Comparison of ENCODE assay signal across 17 cellular contexts in the genomic region with DNA sequence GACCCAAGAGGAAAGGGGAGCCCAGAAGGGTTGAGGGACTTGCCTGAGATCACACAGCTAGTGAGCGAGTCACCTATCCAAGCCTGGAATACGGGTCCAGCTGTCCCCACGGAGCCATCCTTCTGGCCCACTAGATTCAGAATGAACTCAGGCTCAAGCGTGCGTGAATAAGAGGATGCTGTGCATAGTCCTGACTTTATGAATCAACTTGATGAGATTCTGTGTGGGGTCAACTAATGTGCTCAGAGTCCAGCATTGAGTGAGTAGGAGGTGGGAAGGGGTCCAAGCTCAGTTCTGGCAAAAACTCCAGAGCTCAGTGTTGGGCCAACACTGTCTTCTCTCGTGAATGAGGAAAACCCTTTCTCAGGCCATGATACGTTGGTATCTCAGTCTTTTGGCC. TPM values are rescaled to one million over a fixed set of nuclear protein-coding genes. Genes with fewer than 3 reads are reported as not detected.
A peak's percentile ranks its signal among the peaks of the same experiment; 100 is the strongest.
DNase-seq lines count a peak whose midpoint lies in the region; ATAC-seq and TF ChIP-seq lines count a peak whose summit lies in the region.
"Had no signal": no experiment of that assay in that cellular context is flagged by ENCODE, and none has a peak within 500 bp of the region (broad histone marks: within the 10 kb centered on the region; RNA-seq: fewer than 3 reads in every experiment).

No MANE protein-coding gene starts in this region.

- no peak overlapping the region for H3K14ac ChIP-seq in mesenchymal stem cell (ENCODE audit: low read length in 2 of 2)

- no peak overlapping the region for H2BK12ac ChIP-seq in mesenchymal stem cell (ENCODE audit: low read length in 2 of 2)

- peaks cover 55% of the 10 kb centered on the region for H3K79me1 ChIP-seq in mesenchymal stem cell (replicated peaks; ENCODE audit: low read length, poor library complexity, severe bottlenecking)

- 58% methylated on average over 7 of the region's 7 CpGs for WGBS in esophagus muscularis mucosa
- WGBS in mesenchymal stem cell = 92% methylated on average over 6 of the region's 7 CpGs
- 36 to 43% methylated on average over 7 of the region's 7 CpGs for WGBS in thyroid gland, 2 donors

- TF ChIP-seq CTCF in esophagus muscularis mucosa (IDR thresholded peaks at IDR 0.05) (no peak), thyroid gland (IDR thresholded peaks at IDR 0.05) (no peak), GM20000 (IDR thresholded peaks at IDR 0.05; ENCODE audit: extremely low read depth, missing control alignments) (no peak)

- H3K4ac ChIP-seq in mesenchymal stem cell (ENCODE audit: low read depth in 1 of 2, low read length in 2 of 2) = no peak overlapping the region

- H3K27ac ChIP-seq in esophagus muscularis mucosa (replicated peaks in 1 of 4) = peak overlapping the region; percentile 6 to 65 (median 34)
- no peak overlapping the region for H3K27ac ChIP-seq in mesenchymal stem cell (ENCODE audit: low read length, poor library complexity, severe bottlenecking)
- H3K27ac ChIP-seq in thyroid gland = peak overlapping the region; percentile 59 to 75 (median 59)
- H3K27ac ChIP-seq: breast epithelium had no signal

- DNase-seq in adipocyte (ENCODE audit: low read depth) (no peak), esophagus muscularis mucosa (ENCODE audit: extremely low spot score) (no peak), mesenchymal stem cell (no peak), thyroid gland (peak; percentile 23 to 58), GM20000 (ENCODE audit: low spot score) (no peak)
- DNase-seq: activated CD4-positive, CD25-positive, alpha-beta regulatory T cell; activated naive CD4-positive, alpha-beta T cell treated with Interleukin-2 at 50 U/mL for 16 hours; effector CD4-positive, alpha-beta T cell; hippocampal formation; NCI-H187; NCI-H510A; SHP77 treated with DMSO at 0.1 percent for 48 hours; T-helper 2 cell had no signal

- H3K36me3 ChIP-seq in adipocyte (ENCODE audit: control insufficient read depth, insufficient read depth, low read length, severe bottlenecking) (no peaks in the 10 kb centered on the region), esophagus muscularis mucosa (no peaks in the 10 kb centered on the region), mesenchymal stem cell (ENCODE audit: control insufficient read depth in 1 of 2, insufficient read depth in 2 of 2, low read depth in 1 of 2, low read length in 2 of 2) (peaks cover 0 to 3% of the 10 kb centered on the region in 2 experiments), thyroid gland (no peaks in the 10 kb centered on the region)
- H3K36me3 ChIP-seq: breast epithelium, HAP-1 had no signal

- TF ChIP-seq POLR2A in esophagus muscularis mucosa (IDR thresholded peaks at IDR 0.05; ENCODE audit: low read depth) (no peak), thyroid gland (IDR thresholded peaks at IDR 0.05) (no peak)

- intact Hi-C loops in esophagus muscularis mucosa (cut with DNase I) (no loop called here), thyroid gland (cut with DNase I) (no loop called here)

- no peak overlapping the region for H3K23ac ChIP-seq in mesenchymal stem cell (ENCODE audit: low read length in 2 of 2)

- H3K4me2 ChIP-seq in mesenchymal stem cell (ENCODE audit: low read length, poor library complexity, severe bottlenecking) = no peak overlapping the region

- H2AFZ ChIP-seq in mesenchymal stem cell (ENCODE audit: low read depth, low read length) = no peak overlapping the region

- H3K4me3 ChIP-seq in adipocyte (ENCODE audit: low read length) (peak overlapping the region; percentile 55), esophagus muscularis mucosa (no peak overlapping the region), mesenchymal stem cell (ENCODE audit: insufficient read depth in 1 of 2, low read depth in 1 of 2, low read length in 2 of 2) (peak overlapping the region in 1 of 2 experiments; percentile 52), thyroid gland (replicated peaks in 1 of 3) (no peak overlapping the region)
- H3K4me3 ChIP-seq: breast epithelium, HAP-1 had no signal

- H3K9ac ChIP-seq in adipocyte (ENCODE audit: low read length) = no peak overlapping the region
- peak overlapping the region; percentile 57 for H3K9ac ChIP-seq in mesenchymal stem cell (ENCODE audit: low read length)

- peak overlapping the region; percentile 9 for H2AK5ac ChIP-seq in mesenchymal stem cell (ENCODE audit: low read length, severe bottlenecking)

- TF ChIP-seq EP300 in esophagus muscularis mucosa (IDR thresholded peaks at IDR 0.05) = no peak

- H3K9me3 ChIP-seq in adipocyte (ENCODE audit: control insufficient read depth, low read length) = no peaks in the 10 kb centered on the region
- H3K9me3 ChIP-seq in esophagus muscularis mucosa = no peaks in the 10 kb centered on the region
- H3K9me3 ChIP-seq in mesenchymal stem cell (ENCODE audit: control insufficient read depth, low read length) = no peaks in the 10 kb centered on the region
- H3K9me3 ChIP-seq in thyroid gland = no peaks in the 10 kb centered on the region
- H3K9me3 ChIP-seq: breast epithelium, HAP-1 had no signal

- no peak overlapping the region for H4K8ac ChIP-seq in mesenchymal stem cell (ENCODE audit: low read length)

- no peak overlapping the region for H3K18ac ChIP-seq in mesenchymal stem cell (ENCODE audit: low read depth in 1 of 2, low read length in 2 of 2)

- no peak overlapping the region for H2BK5ac ChIP-seq in mesenchymal stem cell (ENCODE audit: low read depth, low read length, poor library complexity, severe bottlenecking)

- no peak overlapping the region for H4K91ac ChIP-seq in mesenchymal stem cell (ENCODE audit: low read length)

- ATAC-seq in HG03565 (IDR thresholded peaks at IDR 0.05; ENCODE audit: unreplicated experiment) (no peak), HG03097 (IDR thresholded peaks at IDR 0.05; ENCODE audit: low FRiP score, unreplicated experiment) (no peak)

- H3K27me3 ChIP-seq in adipocyte (replicated peaks; ENCODE audit: control insufficient read depth, insufficient read depth, low read length) (no peaks in the 10 kb centered on the region), esophagus muscularis mucosa (no peaks in the 10 kb centered on the region), mesenchymal stem cell (ENCODE audit: control insufficient read depth in 1 of 2, insufficient read depth in 1 of 2, low read length in 2 of 2) (no peaks in the 10 kb centered on the region), thyroid gland (no peaks in the 10 kb centered on the region)
- H3K27me3 ChIP-seq: breast epithelium had no signal

- no peak overlapping the region for H2BK120ac ChIP-seq in mesenchymal stem cell (ENCODE audit: low read depth, low read length)

- H2BK15ac ChIP-seq in mesenchymal stem cell (ENCODE audit: low read depth, poor library complexity, severe bottlenecking) = no peak overlapping the region

- H3K4me1 ChIP-seq in adipocyte (ENCODE audit: control insufficient read depth, insufficient read depth, low read length) (peaks cover 22% of the 10 kb centered on the region), esophagus muscularis mucosa (peaks cover 18 to 43% (median 31%) of the 10 kb centered on the region in 4 donors), mesenchymal stem cell (ENCODE audit: control insufficient read depth, insufficient read depth, low read depth, low read length) (peaks cover 15% of the 10 kb centered on the region), thyroid gland (peaks cover 40 to 42% of the 10 kb centered on the region in 2 donors)
- H3K4me1 ChIP-seq: breast epithelium, HAP-1 had no signal

RNA-seq across cellular contexts. Expression of a gene that starts 41.4 kb away (rescaled TPM):
- total RNA-seq in esophagus muscularis mucosa (10 to 100 TPM in 2 of 4 donors, 1 to 10 TPM in 2; 8.4 to 15.4 (median 11.3) TPM), thyroid gland (10 to 100 TPM; 12.2 to 29.6 (median 17.4) TPM)
- polyA plus RNA-seq in mesenchymal stem cell (2013, experiment 1 of 2) = 7.6 TPM
- polyA plus RNA-seq in mesenchymal stem cell (2013, experiment 2 of 2) = 7.8 TPM

Comparison
In these comparisons a context has a peak if more than half of its experiments do, and no peak if none do; other contexts are left out.
1. DNase-seq: peak in thyroid gland (2 of 2); none in adipocyte (single experiment), esophagus muscularis mucosa (single experiment), mesenchymal stem cell (single experiment) and GM20000 (single experiment).